20 cellular contexts compared by ENCODE assay signal in genomic region chr3:151415289-151415688, GRCh38. TPM values are rescaled to one million over a fixed set of nuclear protein-coding genes. Genes with fewer than 3 reads are reported as not detected.
A peak's percentile ranks its signal among the peaks of the same experiment; 100 is the strongest.
DNase-seq lines count a peak whose midpoint lies in the region; ATAC-seq and TF ChIP-seq lines count a peak whose summit lies in the region.
"Had no signal": no experiment of that assay in that cellular context is flagged by ENCODE, and none has a peak within 500 bp of the region (broad histone marks: within the 10 kb centered on the region; RNA-seq: fewer than 3 reads in every experiment).

No MANE protein-coding gene starts in this region.

- H2AFZ ChIP-seq in neural cell (ENCODE audit: low read depth, low read length): no peak overlapping the region

- no peaks in the 10 kb centered on the region for H3F3A ChIP-seq in neural cell (ENCODE audit: insufficient read depth, low read length, poor library complexity, severe bottlenecking)

- H3K36me3 ChIP-seq in neural cell (ENCODE audit: insufficient read depth, low read length): peaks cover 6% of the 10 kb centered on the region

- no peaks in the 10 kb centered on the region for H3K27me3 ChIP-seq in neural cell (ENCODE audit: insufficient read depth, low read depth, low read length)
- H3K27me3 ChIP-seq: BLaER1 treated with 17β-estradiol and CSF1 and Interleukin-3, amounts not matched to agents 10 nM and 100 nM had no signal

- H3K4me3 ChIP-seq in fibroblast of the aortic adventitia (ENCODE audit: low read depth, low read length) (no peak overlapping the region), neural cell (ENCODE audit: low read length) (no peak overlapping the region)
- H3K4me3 ChIP-seq: A549; BLaER1 treated with 17β-estradiol and CSF1 and Interleukin-3, amounts not matched to agents 10 nM and 100 nM had no signal

- no peaks in the 10 kb centered on the region for H3K9me3 ChIP-seq in neural cell (ENCODE audit: low read length)
- H3K9me3 ChIP-seq: A549, Caco-2 had no signal

- TF ChIP-seq CTCF in fibroblast of the aortic adventitia (IDR thresholded peaks at IDR 0.05; ENCODE audit: insufficient read depth, low read length) (no peak), neural cell (IDR thresholded peaks at IDR 0.05; ENCODE audit: poor library complexity, severe bottlenecking) (no peak)

- DNase-seq in NCI-H524 (lab: John Stamatoyannopoulos, UW) (peak; percentile 2 to 13), NCI-H524 treated with DMSO at 0.1 percent for 48 hours (lab: John Stamatoyannopoulos, UW) (no peak), fibroblast of the aortic adventitia (ENCODE audit: low read depth) (peak; percentile 34)
- no peak for DNase-seq in stimulated activated CD8-positive, alpha-beta memory T cell treated with anti-CD3 and anti-CD28 coated beads, Interleukin-4, amount 100 ng/mL, for 48 hours
- DNase-seq: AML-193; Caco-2; Calu3; CD4-positive, alpha-beta T cell; CD8-positive, alpha-beta T cell; DMS79 treated with DMSO at 0.1 percent for 48 hours; GF-D8 had no signal

- no peak for TF ChIP-seq RAD21 in neural cell (conservative IDR thresholded peaks at IDR 0.05)

- no peak overlapping the region for H3K4me2 ChIP-seq in neural cell (ENCODE audit: low read length)
- H3K4me2 ChIP-seq: A549; BLaER1 treated with 17β-estradiol and CSF1 and Interleukin-3, amounts not matched to agents 10 nM and 100 nM had no signal

- H3K79me2 ChIP-seq in neural cell (replicated peaks; ENCODE audit: insufficient read depth, low read length): no peaks in the 10 kb centered on the region

- H3K9ac ChIP-seq in neural cell (ENCODE audit: low read length): no peak overlapping the region
- H3K9ac ChIP-seq: BLaER1 treated with 17β-estradiol and CSF1 and Interleukin-3, amounts not matched to agents 10 nM and 100 nM had no signal

- H4K20me1 ChIP-seq in neural cell (ENCODE audit: insufficient read depth): no peaks in the 10 kb centered on the region
- H4K20me1 ChIP-seq: BLaER1 treated with 17β-estradiol and CSF1 and Interleukin-3, amounts not matched to agents 10 nM and 100 nM had no signal

- ATAC-seq in GM19328 (IDR thresholded peaks at IDR 0.05; ENCODE audit: unreplicated experiment): no peak
- ATAC-seq: A549; CD8-positive, alpha-beta T cell had no signal

- no peaks in the 10 kb centered on the region for H3K9me2 ChIP-seq in neural cell (ENCODE audit: insufficient read depth, low read length)

- TF ChIP-seq EP300 in neural cell (conservative IDR thresholded peaks at IDR 0.05; ENCODE audit: poor library complexity, severe bottlenecking): no peak

- H3K27ac ChIP-seq in neural cell (ENCODE audit: low read length): no peak overlapping the region
- H3K27ac ChIP-seq: 22Rv1; A549; BLaER1 treated with 17β-estradiol and CSF1 and Interleukin-3, amounts not matched to agents 10 nM and 100 nM; C4-2B had no signal

TF ChIP-seq in neural cell, 6 proteins besides CTCF, POLR2A, EP300 and RAD21:
- peak; percentile 2 for TF ChIP-seq POLR2AphosphoS5 (IDR thresholded peaks at IDR 0.05)
- TF ChIP-seq EZH2 (IDR thresholded peaks at IDR 0.05; ENCODE audit: borderline replicate concordance, insufficient read depth, low read length, poor library complexity, severe bottlenecking): no peak

RNA-seq across cellular contexts. Expression of gene P2RY12, which starts 30.7 kb away (rescaled TPM):
- 0.18 and 0.82 TPM in 2 replicates for total RNA-seq in fibroblast of the aortic adventitia (ENCODE audit: low replicate concordance)
- not detected in 2 replicates for polyA plus RNA-seq in neural cell
- polyA minus RNA-seq in neural cell: not detected in 2 replicates
- total RNA-seq: A172; Caco-2; Calu3; CD4-positive, alpha-beta T cell; CD8-positive, alpha-beta T cell had no signal
- polyA plus RNA-seq: A549, BJ had no signal

RNA-seq across cellular contexts. Expression of gene IGSF10, which starts 45.6 kb away (rescaled TPM):
- 8.0 and 47.6 TPM in 2 replicates for total RNA-seq in fibroblast of the aortic adventitia (ENCODE audit: low replicate concordance)
- not detected in 2 replicates for polyA plus RNA-seq in neural cell
- polyA minus RNA-seq in neural cell: under 0.01 TPM in 1 of 2 replicates, not detected in the other
- total RNA-seq: B cell; CD4-positive, alpha-beta T cell; CD8-positive, alpha-beta T cell had no signal

Comparison
In these comparisons a context has a peak if more than half of its experiments do, and no peak if none do; other contexts are left out.
1. DNase-seq: peak in NCI-H524 (2 of 2) and fibroblast of the aortic adventitia (single experiment); none in NCI-H524 treated with DMSO at 0.1 percent for 48 hours (single experiment) and stimulated activated CD8-positive, alpha-beta memory T cell treated with anti-CD3 and anti-CD28 coated beads, Interleukin-4, amount 100 ng/mL, for 48 hours (single experiment).